1 cellular context compared by ENCODE assay signal in the genomic region with DNA sequence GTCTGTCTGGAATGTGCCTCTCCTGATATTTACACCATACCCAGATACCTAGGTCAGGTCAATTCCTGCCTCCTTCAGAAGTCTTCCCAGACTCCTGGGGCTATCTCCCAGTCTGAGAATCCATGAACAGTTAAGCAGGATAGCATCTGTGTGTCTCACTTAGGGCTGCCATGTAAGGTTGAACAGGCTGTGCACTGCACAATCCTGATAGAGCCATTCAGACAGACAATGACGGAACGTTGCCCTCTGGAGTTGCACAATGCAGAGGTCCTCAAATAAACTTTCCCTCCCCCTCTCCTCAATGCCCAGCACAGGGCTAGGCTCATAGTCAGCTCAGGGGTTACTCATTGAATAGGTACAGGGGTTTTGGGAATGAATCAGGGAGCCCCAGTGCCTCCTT.
TF ChIP-seq lines count a peak whose summit lies in the region.

No MANE protein-coding gene starts in this region.

TF ChIP-seq in H1, 55 proteins besides CTCF, POLR2A, EP300 and RAD21 (continued from another document):
- TF ChIP-seq RXRA (IDR thresholded peaks at IDR 0.05; ENCODE audit: insufficient read depth, low read depth, low read length): no peak
TF ChIP-seq in H1: peak in this region for 1.
